ENCODE assay signal across 16 cellular contexts in the genomic region with DNA sequence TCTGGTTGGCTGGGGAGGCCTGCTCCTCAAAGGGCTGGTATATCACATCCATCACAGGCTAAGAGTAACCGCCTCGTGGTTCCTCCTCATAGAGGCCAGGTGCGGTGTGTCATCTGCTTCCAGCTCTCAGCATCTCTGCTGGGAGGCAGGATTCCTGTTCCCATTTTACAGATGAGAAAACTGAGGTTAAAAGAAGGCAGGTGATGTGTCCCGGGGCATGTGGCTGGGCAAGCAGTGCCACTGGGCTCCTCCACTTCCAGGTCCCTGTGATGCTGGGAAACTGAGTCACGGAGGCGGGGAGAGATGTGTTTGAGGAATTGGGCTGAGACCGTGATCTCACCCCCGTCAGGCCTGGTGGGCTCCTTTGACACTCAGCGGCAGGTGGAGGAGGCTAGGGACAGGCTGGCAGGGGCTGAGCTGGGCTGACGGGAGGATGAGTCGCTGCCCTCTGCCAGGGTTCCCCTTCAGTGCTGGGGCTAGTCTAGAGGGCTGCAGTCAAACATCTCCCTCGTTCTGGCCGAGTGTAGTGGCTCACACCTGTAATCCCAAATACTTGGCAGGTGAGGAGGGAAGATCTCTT. TPM values are rescaled to one million over a fixed set of nuclear protein-coding genes. Genes with fewer than 3 reads are reported as not detected.
A peak's percentile ranks its signal among the peaks of the same experiment; 100 is the strongest.
DNase-seq lines count a peak whose midpoint lies in the region; ATAC-seq and TF ChIP-seq lines count a peak whose summit lies in the region.
"Had no signal": no experiment of that assay in that cellular context is flagged by ENCODE, and none has a peak within 500 bp of the region (broad histone marks: within the 10 kb centered on the region; RNA-seq: fewer than 3 reads in every experiment).

No MANE protein-coding gene starts in this region.

- peaks cover 5% of the 10 kb centered on the region for H3K36me3 Mint-ChIP-seq in T-helper 17 cell (ENCODE audit: low read depth)
- peaks cover 70% of the 10 kb centered on the region for H3K36me3 Mint-ChIP-seq in effector memory CD8-positive, alpha-beta T cell (ENCODE audit: insufficient read depth)

- DNase-seq in T-helper 17 cell (no peak), GOT3 (lab: John Stamatoyannopoulos, UW) (no peak)
- DNase-seq in effector memory CD8-positive, alpha-beta T cell, result no peak
- no peak for DNase-seq in stimulated activated CD4-positive, alpha-beta T cell treated with anti-CD3 and anti-CD28 coated beads, Interleukin-2, amount 100 ng/mL, for 24 hours
- DNase-seq: BE2C, DND-41, Karpas-422, left lung, NCI-H146, NCI-H446, psoas muscle, substantia nigra had no signal

- no peak overlapping the region for H3K4me3 Mint-ChIP-seq in T-helper 17 cell
- peak overlapping the region in 1 of 2 donors; percentile 3 for H3K4me3 Mint-ChIP-seq in effector memory CD8-positive, alpha-beta T cell

- no peak for TF ChIP-seq CTCF in 22Rv1 (IDR thresholded peaks at IDR 0.05)

- ATAC-seq in T-helper 17 cell (no peak), GM21576 (IDR thresholded peaks at IDR 0.05; ENCODE audit: unreplicated experiment) (no peak)
- ATAC-seq in effector memory CD8-positive, alpha-beta T cell (replicated peaks), result no peak
- ATAC-seq: left lung, psoas muscle had no signal

- no peaks in the 10 kb centered on the region for H3K27me3 Mint-ChIP-seq in T-helper 17 cell
- H3K27me3 Mint-ChIP-seq in effector memory CD8-positive, alpha-beta T cell, result no peaks in the 10 kb centered on the region

- H3K36me3 ChIP-seq in BLaER1 treated with 17β-estradiol and CSF1 and Interleukin-3, amounts not matched to agents 10 nM and 100 nM, result peaks cover 41 to 82% (median 72%) of the 10 kb centered on the region in 11 experiments
- H3K36me3 ChIP-seq: BE2C had no signal

- H3K9ac ChIP-seq in BLaER1 treated with 17β-estradiol and CSF1 and Interleukin-3, amounts not matched to agents 10 nM and 100 nM, result peak overlapping the region in 8 of 11 experiments; percentile 9 to 67 (median 32); a peak in 6 of 22 replicates

- H3K27me3 ChIP-seq in BLaER1 treated with 17β-estradiol and CSF1 and Interleukin-3, amounts not matched to agents 10 nM and 100 nM, result no peaks in the 10 kb centered on the region
- H3K27me3 ChIP-seq: BE2C, left lung, SJSA1 had no signal

- no peaks in the 10 kb centered on the region for H3K9me3 Mint-ChIP-seq in effector memory CD8-positive, alpha-beta T cell

- peaks cover 38% of the 10 kb centered on the region for H3K4me1 Mint-ChIP-seq in T-helper 17 cell
- H3K4me1 Mint-ChIP-seq in effector memory CD8-positive, alpha-beta T cell (ENCODE audit: low read depth in 2 of 2), result peaks cover 31 to 51% of the 10 kb centered on the region in 2 donors

- peaks cover 49 to 91% (median 81%) of the 10 kb centered on the region in 11 experiments for H4K20me1 ChIP-seq in BLaER1 treated with 17β-estradiol and CSF1 and Interleukin-3, amounts not matched to agents 10 nM and 100 nM

- H3K4me1 ChIP-seq in BLaER1 treated with 17β-estradiol and CSF1 and Interleukin-3, amounts not matched to agents 10 nM and 100 nM, result peaks cover 31 to 74% (median 61%) of the 10 kb centered on the region in 10 experiments
- H3K4me1 ChIP-seq: psoas muscle had no signal

- peak overlapping the region; percentile 88 for H3K27ac Mint-ChIP-seq in T-helper 17 cell
- peak overlapping the region; percentile 81 to 83 for H3K27ac Mint-ChIP-seq in effector memory CD8-positive, alpha-beta T cell

- H3K4me3 ChIP-seq in BLaER1 treated with 17β-estradiol and CSF1 and Interleukin-3, amounts not matched to agents 10 nM and 100 nM, result no peak overlapping the region; a peak in 1 of 20 replicates
- H3K4me3 ChIP-seq: left lung, psoas muscle, SJSA1 had no signal

- H3K4me2 ChIP-seq in BLaER1 treated with 17β-estradiol and CSF1 and Interleukin-3, amounts not matched to agents 10 nM and 100 nM, result peak overlapping the region in 5 of 11 experiments; percentile 75 to 97 (median 81); a peak in 9 of 22 replicates

- H3K9me3 ChIP-seq in BLaER1 treated with 17β-estradiol and CSF1 and Interleukin-3, amounts not matched to agents 10 nM and 100 nM (replicated peaks in 1 of 11), result no peaks in the 10 kb centered on the region
- no peaks in the 10 kb centered on the region for H3K9me3 ChIP-seq in T-helper 17 cell (ENCODE audit: control insufficient read depth, low read length, poor library complexity, severe bottlenecking)
- H3K9me3 ChIP-seq: BE2C, left lung, psoas muscle, SJSA1 had no signal

- 0 out of 2 replicates have a peak overlapping the region, but pooled peaks have one; percentile 5 for H3K27ac ChIP-seq in 22Rv1
- peak overlapping the region in 7 of 11 experiments; percentile 5 to 35 (median 20); a peak in 8 of 22 replicates for H3K27ac ChIP-seq in BLaER1 treated with 17β-estradiol and CSF1 and Interleukin-3, amounts not matched to agents 10 nM and 100 nM
- H3K27ac ChIP-seq: left lung, psoas muscle, SJSA1 had no signal

RNA-seq across cellular contexts. Expression of a gene that starts 9.4 kb away (rescaled TPM):
- 100 to 1,000 TPM; 185 to 220 TPM for total RNA-seq in T-helper 17 cell

RNA-seq across cellular contexts. Expression of a gene that starts 24.5 kb away (rescaled TPM):
- 10 to 100 TPM; 38.5 to 42.7 TPM for total RNA-seq in T-helper 17 cell

RNA-seq across cellular contexts. Expression of a gene that starts 24.9 kb away (rescaled TPM):
- total RNA-seq in T-helper 17 cell, result 100 to 1,000 TPM; 170 to 175 TPM

RNA-seq across cellular contexts. Expression of a gene that starts 54.7 kb away (rescaled TPM):
- total RNA-seq in T-helper 17 cell, result 1 to 10 TPM; 3.6 to 3.8 TPM

RNA-seq across cellular contexts. Expression of a gene that starts 54.9 kb away (rescaled TPM):
- 10 to 100 TPM; 35.0 to 42.9 TPM for total RNA-seq in T-helper 17 cell
